Comparison of ENCODE assay signal across 9 cellular contexts in the genomic region with DNA sequence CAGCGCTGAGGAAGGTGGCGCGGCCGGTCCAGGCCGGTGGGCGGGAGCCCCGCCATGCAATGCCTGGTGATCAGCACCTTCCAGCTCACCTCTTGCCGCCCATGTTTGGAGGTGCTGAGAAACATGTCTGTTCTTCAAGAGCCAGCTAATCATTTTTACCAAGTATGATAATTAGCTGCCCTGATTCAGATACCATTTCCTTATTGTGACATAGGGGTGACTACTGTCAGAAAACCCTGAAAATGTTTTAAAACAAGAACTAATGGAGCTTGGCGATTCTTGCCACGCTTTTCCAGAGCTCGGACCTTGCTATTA. TPM values are rescaled to one million over a fixed set of nuclear protein-coding genes. Genes with fewer than 3 reads are reported as not detected.
DNase-seq lines count a peak whose midpoint lies in the region; ATAC-seq, FAIRE-seq and TF ChIP-seq lines count a peak whose summit lies in the region.
"Had no signal": no experiment of that assay in that cellular context is flagged by ENCODE, and none has a peak within 500 bp of the region (broad histone marks: within the 10 kb centered on the region; RNA-seq: fewer than 3 reads in every experiment).

No MANE protein-coding gene starts in this region.

- intact Hi-C loops in K562 (cut with micrococcal nuclease) = no loop called here
- intact Hi-C loops in left lung (cut with DNase I) = no loop called here

- CTCF ChIA-PET in K562 (lab: Yijun Ruan, JAX; ENCODE audit: low intra/inter-chr PET ratio) = no interaction called here

- H3K36me3 ChIP-seq in K562 (ENCODE audit: control insufficient read depth, insufficient read depth, low read length) = no peaks in the 10 kb centered on the region
- no peaks in the 10 kb centered on the region for H3K36me3 ChIP-seq in left lung
- no peaks in the 10 kb centered on the region for H3K36me3 ChIP-seq in suprapubic skin

- FAIRE-seq in K562 (lab: Jason Lieb, UNC) = no peak

- H3K27me3 ChIP-seq in K562 (ENCODE audit: control insufficient read depth in 2 of 2, insufficient read depth in 2 of 2, low read length in 2 of 2) (peaks cover 21 to 33% of the 10 kb centered on the region in 2 experiments), left lung (peaks cover 14 to 75% of the 10 kb centered on the region in 2 donors), suprapubic skin (peaks cover 3% of the 10 kb centered on the region)

- no peak for TF ChIP-seq RAD21 in K562 (CRISPR knock-in tag; conservative IDR thresholded peaks at IDR 0.05 in 1 of 2, IDR thresholded peaks at IDR 0.05 in 1 of 2)

- no peak for DNase-seq in T-helper 2 cell treated with Interferon-gamma antibody and Interleukin-4, amounts not matched to agents 5 μg/mL and 100 μg/mL, for 36 hours (ENCODE audit: low spot score)
- no peak for DNase-seq in T-helper 2 cell
- DNase-seq in K562 (ENCODE audit: extremely low read depth in 1 of 4, low spot score in 3 of 4) = no peak
- DNase-seq in left lung = no peak
- DNase-seq in suprapubic skin (ENCODE audit: low spot score in 2 of 2) = no peak
- no peak for DNase-seq in effector memory CD8-positive, alpha-beta T cell
- DNase-seq: foreskin melanocyte had no signal

- TF ChIP-seq CTCF in K562 (IDR thresholded peaks at IDR 0.05 in 2 of 3, conservative IDR thresholded peaks at IDR 0.05 in 1 of 3; ENCODE audit: insufficient read depth in 2 of 3, low read depth in 1 of 3, low read length in 3 of 3) = no peak
- no peak for TF ChIP-seq CTCF in left lung (IDR thresholded peaks at IDR 0.05)
- TF ChIP-seq CTCF in suprapubic skin (IDR thresholded peaks at IDR 0.05) = no peak

- H3K4me1 ChIP-seq in K562 (replicated peaks in 1 of 2; ENCODE audit: control insufficient read depth in 2 of 2, insufficient read depth in 2 of 2, low read length in 2 of 2) (peaks cover 0 to 12% of the 10 kb centered on the region in 2 experiments; a peak in 1 of 5 replicates), left lung (peaks cover 4 to 23% of the 10 kb centered on the region in 2 donors), suprapubic skin (peaks cover 44% of the 10 kb centered on the region)

- H3K9me3 Mint-ChIP-seq in T-helper 2 cell treated with Interferon-gamma antibody and Interleukin-4, amounts not matched to agents 5 μg/mL and 100 μg/mL, for 36 hours = no peaks in the 10 kb centered on the region
- no peaks in the 10 kb centered on the region for H3K9me3 Mint-ChIP-seq in effector memory CD8-positive, alpha-beta T cell

- H2AFZ ChIP-seq in K562 (ENCODE audit: low read depth, low read length) = no peak overlapping the region

- H3K27me3 Mint-ChIP-seq in T-helper 2 cell treated with Interferon-gamma antibody and Interleukin-4, amounts not matched to agents 5 μg/mL and 100 μg/mL, for 36 hours (ENCODE audit: low read depth) = peaks cover 62% of the 10 kb centered on the region
- peaks cover 75 to 93% of the 10 kb centered on the region in 2 donors for H3K27me3 Mint-ChIP-seq in effector memory CD8-positive, alpha-beta T cell

- no peak overlapping the region for H3K27ac Mint-ChIP-seq in T-helper 2 cell treated with Interferon-gamma antibody and Interleukin-4, amounts not matched to agents 5 μg/mL and 100 μg/mL, for 36 hours
- H3K27ac Mint-ChIP-seq in effector memory CD8-positive, alpha-beta T cell = no peak overlapping the region

- TF ChIP-seq POLR2A in K562 (conservative IDR thresholded peaks at IDR 0.05) (no peak), suprapubic skin (IDR thresholded peaks at IDR 0.05) (no peak)

- no peak overlapping the region for H3K4me3 ChIP-seq in K562
- peak overlapping the region; percentile 48 to 53 for H3K4me3 ChIP-seq in left lung
- peak overlapping the region; percentile 79 for H3K4me3 ChIP-seq in suprapubic skin

- no peaks in the 10 kb centered on the region for H3K9me3 ChIP-seq in K562 (replicated peaks; ENCODE audit: control insufficient read depth, insufficient read depth, low read depth, low read length)
- H3K9me3 ChIP-seq in left lung = no peaks in the 10 kb centered on the region
- no peaks in the 10 kb centered on the region for H3K9me3 ChIP-seq in suprapubic skin

- H3K36me3 Mint-ChIP-seq in T-helper 2 cell treated with Interferon-gamma antibody and Interleukin-4, amounts not matched to agents 5 μg/mL and 100 μg/mL, for 36 hours (ENCODE audit: low read depth) = no peaks in the 10 kb centered on the region
- H3K36me3 Mint-ChIP-seq in effector memory CD8-positive, alpha-beta T cell (ENCODE audit: insufficient read depth) = no peaks in the 10 kb centered on the region

- H3K9ac ChIP-seq in K562 (ENCODE audit: insufficient read depth in 1 of 2, low read depth in 2 of 2, low read length in 2 of 2) = no peak overlapping the region

- no TSS peak for BruUV-seq in K562 (replicated peaks; lab: Mats Ljungman, UMichigan)

- H3K4me1 Mint-ChIP-seq in T-helper 2 cell treated with Interferon-gamma antibody and Interleukin-4, amounts not matched to agents 5 μg/mL and 100 μg/mL, for 36 hours (ENCODE audit: low read depth) = peaks cover 24% of the 10 kb centered on the region
- peaks cover 3 to 13% of the 10 kb centered on the region in 2 donors for H3K4me1 Mint-ChIP-seq in effector memory CD8-positive, alpha-beta T cell (ENCODE audit: low read depth in 2 of 2)

- H4K20me1 ChIP-seq in K562 (replicated peaks; ENCODE audit: control insufficient read depth, insufficient read depth, low read length) = no peaks in the 10 kb centered on the region

- H3K27ac ChIP-seq in K562 (ENCODE audit: extremely low read depth, low read depth, low read length) (no peak overlapping the region), left lung (peak overlapping the region; percentile 84), suprapubic skin (peak overlapping the region; percentile 89)

- ATAC-seq in K562 (no peak), left lung (no peak), HG03469 (IDR thresholded peaks at IDR 0.05; ENCODE audit: unreplicated experiment) (no peak), HG02973 (IDR thresholded peaks at IDR 0.05; ENCODE audit: unreplicated experiment) (no peak)
- no peak for ATAC-seq in effector memory CD8-positive, alpha-beta T cell (replicated peaks)

- POLR2A ChIA-PET in K562 (lab: Yijun Ruan, JAX) = no interaction called here

- no peaks in the 10 kb centered on the region for H3K79me2 ChIP-seq in K562 (ENCODE audit: control insufficient read depth, insufficient read depth, low read length)

- no peaks in the 10 kb centered on the region for H3K9me1 ChIP-seq in K562 (ENCODE audit: control insufficient read depth, insufficient read depth, low read length)

- in situ Hi-C loops in K562 (cut with MboI) = no loop called here

- H3K4me3 Mint-ChIP-seq in T-helper 2 cell treated with Interferon-gamma antibody and Interleukin-4, amounts not matched to agents 5 μg/mL and 100 μg/mL, for 36 hours = peak overlapping the region; percentile 59
- peak overlapping the region in 1 of 2 donors; percentile 17 for H3K4me3 Mint-ChIP-seq in effector memory CD8-positive, alpha-beta T cell

- TF ChIP-seq EP300 in K562 (IDR thresholded peaks at IDR 0.05; ENCODE audit: low read length) (no peak), suprapubic skin (IDR thresholded peaks at IDR 0.05) (no peak)

- H3K4me2 ChIP-seq in K562 (ENCODE audit: insufficient read depth, low read length) = no peak overlapping the region

- WGBS in K562 (ENCODE audit: insufficient coverage, low coverage, missing lambda C conversion rate) = 2% methylated on average over 11 of the region's 11 CpGs
- WGBS in suprapubic skin = 36% methylated on average over 4 of the region's 11 CpGs

TF ChIP-seq in K562, 482 proteins besides CTCF, POLR2A, EP300 and RAD21:
- TF ChIP-seq, protein P1, sequence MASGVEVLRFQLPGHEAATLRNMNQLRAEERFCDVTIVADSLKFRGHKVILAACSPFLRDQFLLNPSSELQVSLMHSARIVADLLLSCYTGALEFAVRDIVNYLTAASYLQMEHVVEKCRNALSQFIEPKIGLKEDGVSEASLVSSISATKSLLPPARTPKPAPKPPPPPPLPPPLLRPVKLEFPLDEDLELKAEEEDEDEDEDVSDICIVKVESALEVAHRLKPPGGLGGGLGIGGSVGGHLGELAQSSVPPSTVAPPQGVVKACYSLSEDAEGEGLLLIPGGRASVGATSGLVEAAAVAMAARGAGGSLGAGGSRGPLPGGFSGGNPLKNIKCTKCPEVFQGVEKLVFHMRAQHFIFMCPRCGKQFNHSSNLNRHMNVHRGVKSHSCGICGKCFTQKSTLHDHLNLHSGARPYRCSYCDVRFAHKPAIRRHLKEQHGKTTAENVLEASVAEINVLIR (CRISPR knock-in tag; IDR thresholded peaks at IDR 0.05) = no peak
- 0 out of 2 replicates have a peak, but pooled peaks have one; percentile 1 for TF ChIP-seq SAFB (IDR thresholded peaks at IDR 0.05; ENCODE audit: borderline replicate concordance, low read depth, low read length)

RNA-seq across cellular contexts. Expression of a gene that starts 33.5 kb away (rescaled TPM):
- total RNA-seq in K562 (2011; cell fraction: chromatin; rRNA removed; ENCODE audit: low replicate concordance) = not detected in 2 replicates
- not detected in 2 replicates for total RNA-seq in K562 (2011; cell fraction: nucleolus; rRNA removed)
- not detected in 2 replicates for total RNA-seq in K562 (2011; cell fraction: nucleoplasm; rRNA removed)
- not detected in 2 replicates for total RNA-seq in K562 (2014; rRNA removed)
- total RNA-seq in K562 (2014; rRNA removed; fragmentation: Illumina TruSeq; extraction: Trizol) = not detected in 2 replicates
- total RNA-seq in K562 (2015; rRNA removed; fragmentation: Illumina TruSeq; extraction: Trizol) = not detected in 2 replicates
- total RNA-seq in K562 (2021) = 0.20 and 0.29 TPM in 2 replicates
- not detected in 2 replicates for polyA plus RNA-seq in K562 (2011; rRNA removed)
- polyA plus RNA-seq in K562 (2011; cell fraction: cytosol; rRNA removed) = not detected in 2 replicates
- not detected in 2 replicates for polyA plus RNA-seq in K562 (2011; cell fraction: nucleus; rRNA removed)
- not detected in 2 replicates for polyA plus RNA-seq in K562 (2012)
- not detected in 2 replicates for polyA plus RNA-seq in K562 (2014; fragmentation: Illumina TruSeq; extraction: Trizol)
- not detected for polyA plus RNA-seq in K562 (2014; fragmentation: Nextera tagmentation; extraction: Ambion mirVana)
- polyA plus RNA-seq in K562 (2014; rRNA removed) = not detected in 2 replicates
- polyA minus RNA-seq in K562 (2011; rRNA and poly(A)+ RNA removed) = not detected in 2 replicates
- not detected in 2 replicates for polyA minus RNA-seq in K562 (2011; cell fraction: cytosol; rRNA and poly(A)+ RNA removed)
- polyA minus RNA-seq in K562 (2011; cell fraction: nucleus; rRNA and poly(A)+ RNA removed) = not detected in 2 replicates
- 100 to 1,000 TPM; 323 to 878 TPM for total RNA-seq in left lung
- total RNA-seq in suprapubic skin = 1 to 10 TPM in 3 of 4 donors, not detected in 1; 2.7 to 4.7 (median 3.0) TPM

Comparison
In these comparisons a context has a peak if more than half of its experiments do, and no peak if none do; other contexts are left out.
1. RNA of a gene that starts 33.5 kb away (total RNA-seq): 323 to 878 TPM in left lung; 2.7 to 4.7 TPM in suprapubic skin and 0.20 to 0.29 TPM in K562; every median in the first group is over 10 times any median in the second.